In genomic region chr7:100483101-100483727, GRCh38 we compare ENCODE assay signal across 8 cellular contexts. TPM values are rescaled to one million over a fixed set of nuclear protein-coding genes. Genes with fewer than 3 reads are reported as not detected.
DNase-seq lines count a peak whose midpoint lies in the region; FAIRE-seq and TF ChIP-seq lines count a peak whose summit lies in the region.

No MANE protein-coding gene starts in this region.

- CTCF ChIA-PET in activated CD4-positive, alpha-beta T cell treated with anti-CD3 and anti-CD28 coated beads, Interleukin-2, amount 10 ng/mL, durations not matched to agents 7 days and 5 days (lab: Charles Lee): interaction anchor here (0.6 to 3.3 kb wide), 25 partner anchors 9 to 152 kb away, joined by 3 to 17 read pairs (median 4); partner anchors contain the start of genes AGFG2, FBXO24, LRCH4 and ZCWPW1

- WGBS in liver: under 1% methylated on average over 79 of the region's 79 CpGs

- H3K4me3 Mint-ChIP-seq in activated CD4-positive, alpha-beta T cell treated with anti-CD3 and anti-CD28 coated beads, Interleukin-2, amount 10 ng/mL, durations not matched to agents 7 days and 5 days: peak overlapping the region; percentile 83

- peaks cover 3% of the 10 kb centered on the region for H3K36me3 Mint-ChIP-seq in activated CD4-positive, alpha-beta T cell treated with anti-CD3 and anti-CD28 coated beads, Interleukin-2, amount 10 ng/mL, durations not matched to agents 7 days and 5 days (ENCODE audit: low read depth)

- H3K9me3 ChIP-seq in ES-I3 (ENCODE audit: control insufficient read depth, insufficient read depth, low read length) (no peaks in the 10 kb centered on the region), liver (ENCODE audit: control insufficient read depth in 4 of 4, low read length in 3 of 4) (no peaks in the 10 kb centered on the region)

- peak overlapping the region; percentile 60 for H3K9ac ChIP-seq in ES-I3 (ENCODE audit: low read depth, low read length)
- no peak overlapping the region for H3K9ac ChIP-seq in liver (ENCODE audit: low read depth in 1 of 2, low read length in 2 of 2)

- H3K27me3 Mint-ChIP-seq in activated CD4-positive, alpha-beta T cell treated with anti-CD3 and anti-CD28 coated beads, Interleukin-2, amount 10 ng/mL, durations not matched to agents 7 days and 5 days: no peaks in the 10 kb centered on the region

- TF ChIP-seq CTCF in coronary artery (IDR thresholded peaks at IDR 0.05) (peak; percentile 97), liver (IDR thresholded peaks at IDR 0.05; ENCODE audit: low read depth, low read length, missing input control) (peak; percentile 80)

- no peak for TF ChIP-seq POLR2A in H54 (IDR thresholded peaks at IDR 0.05; ENCODE audit: low read depth, low read length)

- peak overlapping the region in 1 of 2 donors; percentile 29 for H3K27ac ChIP-seq in coronary artery
- H3K27ac ChIP-seq in liver (ENCODE audit: low read depth in 1 of 2, low read length in 2 of 2): no peak overlapping the region

- H3K4me1 Mint-ChIP-seq in activated CD4-positive, alpha-beta T cell treated with anti-CD3 and anti-CD28 coated beads, Interleukin-2, amount 10 ng/mL, durations not matched to agents 7 days and 5 days: peaks cover 27% of the 10 kb centered on the region

- peak overlapping the region; percentile 71 for H3K27ac Mint-ChIP-seq in activated CD4-positive, alpha-beta T cell treated with anti-CD3 and anti-CD28 coated beads, Interleukin-2, amount 10 ng/mL, durations not matched to agents 7 days and 5 days

- no peak for FAIRE-seq in H54 (lab: Jason Lieb, UNC)

- H3K4me3 ChIP-seq in coronary artery (peak overlapping the region; percentile 75), liver (ENCODE audit: low read depth in 1 of 3, low read length in 3 of 3) (peak overlapping the region; percentile 37 to 61 (median 54))

- POLR2A ChIA-PET in activated CD4-positive, alpha-beta T cell treated with anti-CD3 and anti-CD28 coated beads, Interleukin-2, amount 10 ng/mL, durations not matched to agents 7 days and 5 days (lab: Charles Lee): no interaction called here

- peak; percentile 21 to 61 for TF ChIP-seq RAD21 in liver (IDR thresholded peaks at IDR 0.05)

- H3K36me3 ChIP-seq in ES-I3 (ENCODE audit: insufficient read depth, low read length) (no peaks in the 10 kb centered on the region), liver (ENCODE audit: control insufficient read depth in 4 of 4, insufficient read depth in 3 of 4, low read depth in 1 of 4, low read length in 3 of 4) (no peaks in the 10 kb centered on the region)

- H3K4me1 ChIP-seq in ES-I3 (ENCODE audit: insufficient read depth, low read length) (peaks cover 6% of the 10 kb centered on the region), liver (ENCODE audit: control insufficient read depth in 4 of 4, insufficient read depth in 4 of 4, low read length in 3 of 4) (peaks cover 1 to 20% (median 7%) of the 10 kb centered on the region in 4 donors)

- H3K27me3 ChIP-seq in liver (ENCODE audit: control insufficient read depth in 4 of 4, insufficient read depth in 4 of 4, low read length in 3 of 4): no peaks in the 10 kb centered on the region

- H3K9me3 Mint-ChIP-seq in activated CD4-positive, alpha-beta T cell treated with anti-CD3 and anti-CD28 coated beads, Interleukin-2, amount 10 ng/mL, durations not matched to agents 7 days and 5 days: no peaks in the 10 kb centered on the region

- DNase-seq in HCEC 1CT (peak; percentile 63), NCI-H1092 treated with DMSO at 0.1 percent for 48 hours (lab: John Stamatoyannopoulos, UW) (peak; percentile 66), coronary artery (ENCODE audit: low spot score) (no peak), H54 (ENCODE audit: insufficient read length, low spot score) (no peak)
- peak; percentile 74 for DNase-seq in activated CD4-positive, alpha-beta T cell treated with anti-CD3 and anti-CD28 coated beads, Interleukin-2, amount 10 ng/mL, durations not matched to agents 7 days and 5 days
- peak; percentile 81 for DNase-seq in stimulated activated CD4-positive, alpha-beta T cell treated with anti-CD3 and anti-CD28 coated beads, Interleukin-4, amount 100 ng/mL, for 24 hours

TF ChIP-seq in liver, 16 proteins besides CTCF, POLR2A, EP300 and RAD21:
- TF ChIP-seq HNF4G (IDR thresholded peaks at IDR 0.05) (no peak), RXRA (IDR thresholded peaks at IDR 0.05) (no peak), MAX (IDR thresholded peaks at IDR 0.05) (no peak), ZBTB33 (IDR thresholded peaks at IDR 0.05) (no peak), JUND (IDR thresholded peaks at IDR 0.05) (no peak), NR2F2 (IDR thresholded peaks at IDR 0.05) (no peak), GABPA (IDR thresholded peaks at IDR 0.05 in 1 of 2, conservative IDR thresholded peaks at IDR 0.05 in 1 of 2) (no peak), YY1 (IDR thresholded peaks at IDR 0.05) (no peak), ATF3 (IDR thresholded peaks at IDR 0.05) (no peak), FOXA2 (IDR thresholded peaks at IDR 0.05) (no peak)

RNA-seq across cellular contexts. Expression of gene NYAP1, which starts 0.5 kb away (rescaled TPM):
- under 1 TPM; 0.23 to 0.32 TPM for total RNA-seq in activated CD4-positive, alpha-beta T cell treated with anti-CD3 and anti-CD28 coated beads, Interleukin-2, amount 10 ng/mL, durations not matched to agents 7 days and 5 days
- under 1 TPM; 0.08 to 0.09 TPM for total RNA-seq in liver
- under 1 TPM in 1 of 2 donors, not detected in 1; 0.29 TPM for polyA plus RNA-seq in liver

RNA-seq across cellular contexts. Expression of gene TSC22D4, which starts 4.2 kb away (rescaled TPM):
- total RNA-seq in activated CD4-positive, alpha-beta T cell treated with anti-CD3 and anti-CD28 coated beads, Interleukin-2, amount 10 ng/mL, durations not matched to agents 7 days and 5 days: 100 to 1,000 TPM; 113 to 128 TPM
- 10 to 100 TPM in 1 of 2 donors, 1 to 10 TPM in 1; 6.9 to 21.2 TPM for total RNA-seq in liver
- 10 to 100 TPM in 1 of 2 donors, 1 to 10 TPM in 1; 5.5 to 15.9 TPM for polyA plus RNA-seq in liver

RNA-seq across cellular contexts. Expression of gene SPACDR, which starts 19.2 kb away (rescaled TPM):
- total RNA-seq in activated CD4-positive, alpha-beta T cell treated with anti-CD3 and anti-CD28 coated beads, Interleukin-2, amount 10 ng/mL, durations not matched to agents 7 days and 5 days: 1 to 10 TPM; 3.0 to 4.1 TPM
- total RNA-seq in liver: under 1 TPM; 0.17 to 0.33 TPM
- under 1 TPM in 1 of 2 donors, not detected in 1; 0.06 TPM for polyA plus RNA-seq in liver

RNA-seq across cellular contexts. Expression of gene PPP1R35, which starts 46.9 kb away (rescaled TPM):
- 10 to 100 TPM; 67.9 to 77.9 TPM for total RNA-seq in activated CD4-positive, alpha-beta T cell treated with anti-CD3 and anti-CD28 coated beads, Interleukin-2, amount 10 ng/mL, durations not matched to agents 7 days and 5 days
- 1 to 10 TPM; 6.6 to 7.4 TPM for total RNA-seq in liver
- 10 to 100 TPM in 1 of 2 donors, 1 to 10 TPM in 1; 7.8 to 12.2 TPM for polyA plus RNA-seq in liver

RNA-seq across cellular contexts. Expression of gene MEPCE, which starts 53.6 kb away (rescaled TPM):
- total RNA-seq in activated CD4-positive, alpha-beta T cell treated with anti-CD3 and anti-CD28 coated beads, Interleukin-2, amount 10 ng/mL, durations not matched to agents 7 days and 5 days: 10 to 100 TPM; 49.1 to 50.5 TPM
- 10 to 100 TPM; 13.5 to 19.6 TPM for total RNA-seq in liver
- polyA plus RNA-seq in liver: 10 to 100 TPM in 1 of 2 donors, 1 to 10 TPM in 1; 6.7 to 21.8 TPM

Comparison
In these comparisons a context has a peak if more than half of its experiments do, and no peak if none do; other contexts are left out.
1. DNase-seq: peak in HCEC 1CT (single experiment), NCI-H1092 treated with DMSO at 0.1 percent for 48 hours (single experiment), activated CD4-positive, alpha-beta T cell treated with anti-CD3 and anti-CD28 coated beads, Interleukin-2, amount 10 ng/mL, durations not matched to agents 7 days and 5 days (single experiment) and stimulated activated CD4-positive, alpha-beta T cell treated with anti-CD3 and anti-CD28 coated beads, Interleukin-4, amount 100 ng/mL, for 24 hours (single experiment); none in coronary artery (single experiment) and H54 (single experiment).
2. RNA of gene TSC22D4, which starts 4.2 kb away (total RNA-seq): 113 to 128 TPM in activated CD4-positive, alpha-beta T cell treated with anti-CD3 and anti-CD28 coated beads, Interleukin-2, amount 10 ng/mL, durations not matched to agents 7 days and 5 days; 6.9 to 21.2 TPM in liver; every median in the first group is over 4 times any median in the second.